ENCODE assay signal across 19 cellular contexts in the genomic region with DNA sequence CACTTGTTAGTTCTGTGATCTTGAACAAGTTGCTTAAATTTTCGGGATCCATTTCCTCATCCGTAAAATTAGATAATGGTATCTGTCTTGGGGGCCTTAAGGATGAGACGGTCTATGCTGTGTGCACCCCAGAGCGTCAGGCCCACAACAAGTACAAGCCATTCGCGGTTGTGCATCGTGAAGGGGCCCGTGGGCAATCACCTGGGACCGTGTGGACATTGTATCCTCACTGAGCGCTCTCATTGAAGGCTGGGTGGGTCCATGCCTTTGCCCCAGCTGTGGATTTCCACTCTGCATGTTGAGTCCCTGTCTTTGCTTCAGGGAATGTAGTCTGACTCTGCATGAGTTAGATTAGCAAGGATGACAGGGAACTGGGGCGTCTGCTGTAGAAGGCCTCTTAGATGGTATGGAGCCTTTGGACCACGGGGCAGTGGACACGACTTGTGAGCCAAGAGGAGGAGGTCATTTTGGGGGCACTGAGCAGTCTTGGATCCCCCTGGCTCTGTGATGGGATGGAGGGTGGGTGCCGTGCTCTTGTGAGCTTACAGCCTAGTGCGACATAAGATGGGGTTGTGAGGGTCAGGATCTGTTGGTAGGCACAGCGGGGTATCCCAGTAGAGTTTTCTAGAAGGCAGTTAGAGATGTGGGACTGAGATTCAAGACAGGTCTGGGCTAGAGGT.
"Had no signal": no experiment of that assay in that cellular context is flagged by ENCODE, and none has a peak within 500 bp of the region (broad histone marks: within the 10 kb centered on the region; RNA-seq: fewer than 3 reads in every experiment).

No MANE protein-coding gene starts in this region.

- H3K36me3 Mint-ChIP-seq: natural killer cell, WTC11 had no signal

- H3K4me1 Mint-ChIP-seq: natural killer cell, WTC11 had no signal

- H3K27me3 Mint-ChIP-seq: activated CD8-positive, alpha-beta T cell treated with anti-CD3 and anti-CD28 coated beads for 36 hours; activated naive CD4-positive, alpha-beta T cell treated with anti-CD3 and anti-CD28 coated beads, Interleukin-2, amount 10 ng/mL, durations not matched to agents 7 days and 5 days; effector memory CD8-positive, alpha-beta T cell; stimulated activated naive CD8-positive, alpha-beta T cell treated with anti-CD3 and anti-CD28 coated beads, Interleukin-15, Interleukin-2, amounts not matched to agents 100 ng/mL and 50 ng/mL, for 24 hours had no signal

- H3K4me3 Mint-ChIP-seq: activated CD8-positive, alpha-beta T cell treated with anti-CD3 and anti-CD28 coated beads for 36 hours; activated naive CD4-positive, alpha-beta T cell treated with anti-CD3 and anti-CD28 coated beads, Interleukin-2, amount 10 ng/mL, durations not matched to agents 7 days and 5 days; effector memory CD8-positive, alpha-beta T cell; natural killer cell; stimulated activated naive CD8-positive, alpha-beta T cell treated with anti-CD3 and anti-CD28 coated beads, Interleukin-15, Interleukin-2, amounts not matched to agents 100 ng/mL and 50 ng/mL, for 24 hours; WTC11 had no signal

- ATAC-seq: activated CD8-positive, alpha-beta T cell treated with anti-CD3 and anti-CD28 coated beads for 36 hours; effector memory CD8-positive, alpha-beta T cell; natural killer cell; WTC11 had no signal

- H3K4me3 ChIP-seq: ascending aorta, suprapubic skin had no signal

- H3K27me3 ChIP-seq: ascending aorta, suprapubic skin had no signal

- H3K9me3 Mint-ChIP-seq: activated CD8-positive, alpha-beta T cell treated with anti-CD3 and anti-CD28 coated beads for 36 hours; activated naive CD4-positive, alpha-beta T cell treated with anti-CD3 and anti-CD28 coated beads, Interleukin-2, amount 10 ng/mL, durations not matched to agents 7 days and 5 days; activated T-helper 2 cell treated with anti-CD3 and anti-CD28 coated beads, Interferon-gamma antibody, Interleukin-2, Interleukin-4, amounts not matched to agents 10 μg/mL and 5 μg/mL and 100 μg/mL, durations not matched to agents 14 hours and 24 hours and 36 hours; effector memory CD8-positive, alpha-beta T cell; natural killer cell; stimulated activated naive CD8-positive, alpha-beta T cell treated with anti-CD3 and anti-CD28 coated beads, Interleukin-15, Interleukin-2, amounts not matched to agents 100 ng/mL and 50 ng/mL, for 24 hours; WTC11 had no signal

- FAIRE-seq: TTC549 had no signal

- H3K27ac Mint-ChIP-seq: activated CD8-positive, alpha-beta T cell treated with anti-CD3 and anti-CD28 coated beads for 36 hours; activated naive CD4-positive, alpha-beta T cell treated with anti-CD3 and anti-CD28 coated beads, Interleukin-2, amount 10 ng/mL, durations not matched to agents 7 days and 5 days; activated T-helper 2 cell treated with anti-CD3 and anti-CD28 coated beads, Interferon-gamma antibody, Interleukin-2, Interleukin-4, amounts not matched to agents 10 μg/mL and 5 μg/mL and 100 μg/mL, durations not matched to agents 14 hours and 24 hours and 36 hours; stimulated activated naive CD8-positive, alpha-beta T cell treated with anti-CD3 and anti-CD28 coated beads, Interleukin-15, Interleukin-2, amounts not matched to agents 100 ng/mL and 50 ng/mL, for 24 hours; WTC11 had no signal

- H3K27ac ChIP-seq: ascending aorta, epithelial cell of prostate, suprapubic skin had no signal

- DNase-seq: activated CD4-positive, alpha-beta T cell treated with anti-CD3 and anti-CD28 coated beads for 48 hours; activated CD8-positive, alpha-beta T cell treated with anti-CD3 and anti-CD28 coated beads for 36 hours; activated naive CD4-positive, alpha-beta T cell treated with anti-CD3 and anti-CD28 coated beads, Interleukin-2, amount 10 ng/mL, durations not matched to agents 7 days and 5 days; activated T-cell treated with anti-CD3 and anti-CD28 coated beads, Interleukin-2, amount 50 U/mL, for 1 hour; cortex of kidney; effector memory CD8-positive, alpha-beta T cell; foreskin fibroblast; mesendoderm; natural killer cell; occipital lobe; retina; trophoblast cell had no signal

- H3K9me3 ChIP-seq: ascending aorta, suprapubic skin had no signal
